8 cellular contexts compared by ENCODE assay signal in the genomic region with DNA sequence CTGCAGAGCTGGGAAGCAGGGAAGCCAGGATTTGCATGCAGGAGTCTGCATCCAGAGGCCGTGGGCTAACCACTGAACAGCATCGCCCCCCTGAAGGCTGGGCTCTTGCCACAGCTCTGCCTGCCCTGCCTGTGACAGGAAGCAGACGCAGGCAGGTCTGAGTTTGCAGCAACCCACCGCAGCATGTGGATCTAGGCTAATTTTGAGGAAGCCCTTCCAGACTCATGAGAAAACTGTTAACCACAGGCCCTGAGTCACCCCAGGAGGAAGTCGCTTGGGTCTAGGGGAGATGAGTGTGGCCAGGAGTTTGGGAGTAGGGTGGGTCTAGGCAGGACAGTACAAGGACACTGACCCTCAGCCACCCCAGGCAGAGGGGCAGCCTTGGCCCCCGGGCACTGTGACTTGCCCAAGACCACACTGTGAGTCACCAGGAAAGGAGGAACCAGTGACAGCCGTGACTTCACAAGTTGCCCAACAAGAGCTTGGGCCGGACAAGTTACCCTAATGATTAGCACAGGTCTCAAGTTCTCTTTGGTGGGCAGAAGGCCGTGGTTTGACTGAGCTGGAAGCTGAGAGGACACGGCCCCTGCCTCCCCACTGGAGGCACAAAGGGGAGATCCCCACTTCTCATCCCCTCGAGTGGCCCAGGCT. TPM values are rescaled to one million over a fixed set of nuclear protein-coding genes. Genes with fewer than 3 reads are reported as not detected.
DNase-seq lines count a peak whose midpoint lies in the region; ATAC-seq, FAIRE-seq and TF ChIP-seq lines count a peak whose summit lies in the region.

No MANE protein-coding gene starts in this region.

- peak overlapping the region; percentile 25 to 49 (median 43) for H3K4me3 ChIP-seq in skin epidermis

- DNase-seq in GM12891 (ENCODE audit: insufficient read length, low spot score) = no peak
- peak; percentile 50 for DNase-seq in activated naive CD4-positive, alpha-beta T cell treated with anti-CD3 and anti-CD28 coated beads, Interleukin-2, amount 50 U/mL, for 16 hours
- DNase-seq in left cardiac atrium = peak; percentile 70
- DNase-seq in NCI-H526 treated with DMSO at 0.1 percent for 48 hours (lab: John Stamatoyannopoulos, UW) = no peak

- ATAC-seq in left cardiac atrium = peak; percentile 68 to 88
- ATAC-seq in GM21528 (IDR thresholded peaks at IDR 0.05; ENCODE audit: low FRiP score, unreplicated experiment) = no peak
- ATAC-seq in HG03439 (IDR thresholded peaks at IDR 0.05; ENCODE audit: unreplicated experiment) = no peak

- no peak for FAIRE-seq in GM12891 (lab: Jason Lieb, UNC)

- TF ChIP-seq POLR2A in GM12891 (IDR thresholded peaks at IDR 0.05; ENCODE audit: low read depth, low read length) (no peak; the same call in 1 of the 2 replicates), Raji (IDR thresholded peaks at IDR 0.05; ENCODE audit: insufficient read depth, low read depth, low read length) (peak; percentile 49; the same call in 1 of the 2 replicates)

- H3K27ac ChIP-seq in skin epidermis = peak overlapping the region; percentile 46 to 99 (median 87)

- intact Hi-C loops in left cardiac atrium (cut with DNase I) = no loop called here

TF ChIP-seq in GM12891, 5 proteins besides CTCF, POLR2A, EP300 and RAD21:
- TF ChIP-seq PAX5 (IDR thresholded peaks at IDR 0.05; ENCODE audit: insufficient read depth, low read length, severe bottlenecking) (no peak), POU2F2 (IDR thresholded peaks at IDR 0.05; ENCODE audit: low read depth, low read length) (peak; percentile 27; the same call in 1 of the 2 replicates), POLR2AphosphoS5 (IDR thresholded peaks at IDR 0.05; ENCODE audit: low read depth, low read length) (peak; percentile 44; the same call in 1 of the 2 replicates), TAF1 (IDR thresholded peaks at IDR 0.05; ENCODE audit: low read depth, low read length) (no peak), SPI1 (IDR thresholded peaks at IDR 0.05; ENCODE audit: low read depth, low read length) (peak; percentile 81)
TF ChIP-seq in GM12891: peak in this region for 3.

RNA-seq across cellular contexts. Expression of gene LAPTM5, which starts 0.9 kb away (rescaled TPM):
- polyA plus RNA-seq in GM12891 (2012; ENCODE audit: low read depth, missing spikeins) = 479 TPM
- 10 to 100 TPM; 44.7 to 68.1 TPM for total RNA-seq in left cardiac atrium

RNA-seq across cellular contexts. Expression of gene MATN1, which starts 33.3 kb away (rescaled TPM):
- 0.65 TPM for polyA plus RNA-seq in GM12891 (2012; ENCODE audit: low read depth, missing spikeins)
- not detected for total RNA-seq in left cardiac atrium

Comparison
In these comparisons a context has a peak if more than half of its experiments do, and no peak if none do; other contexts are left out.
1. DNase-seq: peak in activated naive CD4-positive, alpha-beta T cell treated with anti-CD3 and anti-CD28 coated beads, Interleukin-2, amount 50 U/mL, for 16 hours (single experiment) and left cardiac atrium (single experiment); none in GM12891 (single experiment) and NCI-H526 treated with DMSO at 0.1 percent for 48 hours (single experiment).
2. ATAC-seq: peak in left cardiac atrium (2 of 2); none in GM21528 (single experiment) and HG03439 (single experiment).